8 cellular contexts compared by ENCODE assay signal in genomic region chr22:24555160-24555495, GRCh38. TPM values are rescaled to one million over a fixed set of nuclear protein-coding genes. Genes with fewer than 3 reads are reported as not detected.
DNase-seq lines count a peak whose midpoint lies in the region; ATAC-seq and TF ChIP-seq lines count a peak whose summit lies in the region.

No MANE protein-coding gene starts in this region.

- H3F3A ChIP-seq in MM.1S (ENCODE audit: insufficient read depth, low read length), result 0 out of 2 replicates have a peak, but pooled peaks cover 3% of the 10 kb centered on the region
- peaks cover 10% of the 10 kb centered on the region for H3F3A ChIP-seq in neural progenitor cell (ENCODE audit: low read depth)

- peaks cover 36% of the 10 kb centered on the region for H3K4me1 Mint-ChIP-seq in neural progenitor cell

- in situ Hi-C loops in HAP-1 (cut with MboI; ENCODE audit: low sequenced_read_pairs), result no loop called here

- H3K27me3 Mint-ChIP-seq in neural progenitor cell (ENCODE audit: insufficient read depth, low read depth), result peaks cover 2% of the 10 kb centered on the region

- H3K79me2 ChIP-seq in MM.1S (ENCODE audit: low read length) (peaks cover 96% of the 10 kb centered on the region), neural progenitor cell (ENCODE audit: low read depth) (peaks cover 92% of the 10 kb centered on the region)

- peak overlapping the region; percentile 94 for H3K4me2 ChIP-seq in MM.1S (ENCODE audit: low read depth, low read length)
- H3K4me2 ChIP-seq in neural progenitor cell, result peak overlapping the region; percentile 99

- peak overlapping the region; percentile 92 for H3K27ac ChIP-seq in MM.1S (ENCODE audit: low read length)
- peak overlapping the region; percentile 95 for H3K27ac ChIP-seq in foreskin keratinocyte
- peak overlapping the region; percentile 69 for H3K27ac ChIP-seq in neural progenitor cell

- peak overlapping the region; percentile 98 for H3K4me3 Mint-ChIP-seq in neural progenitor cell

- peaks cover 8% of the 10 kb centered on the region for H3K36me3 Mint-ChIP-seq in neural progenitor cell

- no peaks in the 10 kb centered on the region for H3K9me3 ChIP-seq in ES-I3 (ENCODE audit: control insufficient read depth, insufficient read depth, low read length)
- H3K9me3 ChIP-seq in HAP-1, result no peaks in the 10 kb centered on the region
- no peaks in the 10 kb centered on the region for H3K9me3 ChIP-seq in MM.1S (replicated peaks; ENCODE audit: insufficient read depth, low read length)
- no peaks in the 10 kb centered on the region for H3K9me3 ChIP-seq in neural progenitor cell (ENCODE audit: low read depth)

- no peaks in the 10 kb centered on the region for H3K27me3 ChIP-seq in HAP-1 (ENCODE audit: low read depth)
- no peaks in the 10 kb centered on the region for H3K27me3 ChIP-seq in MM.1S (replicated peaks; ENCODE audit: insufficient read depth, low read length)
- no peaks in the 10 kb centered on the region for H3K27me3 ChIP-seq in foreskin keratinocyte
- no peaks in the 10 kb centered on the region for H3K27me3 ChIP-seq in neural progenitor cell

- peaks cover 27% of the 10 kb centered on the region for H3K36me3 ChIP-seq in ES-I3 (ENCODE audit: insufficient read depth, low read length)
- H3K36me3 ChIP-seq in HAP-1 (replicated peaks), result peaks cover 26% of the 10 kb centered on the region
- H3K36me3 ChIP-seq in MM.1S (replicated peaks; ENCODE audit: insufficient read depth, low read length), result no peaks in the 10 kb centered on the region; the same call in 1 of the 2 replicates
- H3K36me3 ChIP-seq in neural progenitor cell, result peaks cover 4% of the 10 kb centered on the region

- H3K27ac Mint-ChIP-seq in neural progenitor cell, result peak overlapping the region; percentile 98

- peaks cover 8% of the 10 kb centered on the region; the same call in 1 of the 2 replicates for H3K4me1 ChIP-seq in ES-I3 (ENCODE audit: insufficient read depth, low read length)
- H3K4me1 ChIP-seq in HAP-1, result peaks cover 2% of the 10 kb centered on the region; the same call in 1 of the 2 replicates
- peaks cover 21% of the 10 kb centered on the region for H3K4me1 ChIP-seq in MM.1S (ENCODE audit: low read length)
- peaks cover 4% of the 10 kb centered on the region for H3K4me1 ChIP-seq in foreskin keratinocyte
- H3K4me1 ChIP-seq in neural progenitor cell, result peaks cover 18% of the 10 kb centered on the region

- peak overlapping the region; percentile 82 for H3K4me3 ChIP-seq in HAP-1
- H3K4me3 ChIP-seq in MM.1S (ENCODE audit: low read length), result peak overlapping the region; percentile 96
- peak overlapping the region; percentile 78 for H3K4me3 ChIP-seq in neural progenitor cell

- H3K9ac ChIP-seq in ES-I3 (ENCODE audit: low read depth, low read length) (peak overlapping the region; percentile 96), MM.1S (ENCODE audit: low read length) (peak overlapping the region; percentile 99), neural progenitor cell (peak overlapping the region; percentile 95)

- H2AFZ ChIP-seq in MM.1S (ENCODE audit: low read length) (peak overlapping the region; percentile 85), neural progenitor cell (replicated peaks) (peak overlapping the region; percentile 91)

- no peak for TF ChIP-seq CTCF in MM.1S (IDR thresholded peaks at IDR 0.05; ENCODE audit: low read length)
- TF ChIP-seq CTCF in foreskin keratinocyte (conservative IDR thresholded peaks at IDR 0.05), result no peak
- TF ChIP-seq CTCF in neural progenitor cell (IDR thresholded peaks at IDR 0.05), result no peak

- H3K9me3 Mint-ChIP-seq in neural progenitor cell, result peaks cover 2% of the 10 kb centered on the region

- peak; percentile 94 to 100 for DNase-seq in HAP-1 (ENCODE audit: low spot score in 2 of 2)
- peak; percentile 99 for DNase-seq in MM.1S
- peak; percentile 94 for DNase-seq in SIG-M5 treated with dmso at 0.1 percent for 504 hours (lab: John Stamatoyannopoulos, UW; ENCODE audit: unreplicated experiment)
- DNase-seq in activated naive CD4-positive, alpha-beta T cell (lab: John Stamatoyannopoulos, UW), result peak; percentile 98 to 99 (median 99)
- peak; percentile 92 to 96 for DNase-seq in foreskin keratinocyte
- peak; percentile 99 for DNase-seq in neural progenitor cell (ENCODE audit: low spot score)
- DNase-seq in stromal cell of bone marrow (ENCODE audit: low read depth), result peak; percentile 97

- no peaks in the 10 kb centered on the region for H3K9me2 ChIP-seq in MM.1S (replicated peaks; ENCODE audit: insufficient read depth, low read length)

- H4K20me1 ChIP-seq in MM.1S (ENCODE audit: insufficient read depth, low read length), result 0 out of 2 replicates have a peak, but pooled peaks cover 11% of the 10 kb centered on the region
- H4K20me1 ChIP-seq in neural progenitor cell (ENCODE audit: low read depth), result peaks cover 65% of the 10 kb centered on the region

- peak; percentile 88 for ATAC-seq in foreskin keratinocyte

RNA-seq across cellular contexts. Expression of gene GUCD1, which starts 0.2 kb away (rescaled TPM):
- total RNA-seq in foreskin keratinocyte (73.6 and 74.9 TPM in 2 replicates), neural progenitor cell (ENCODE audit: low replicate concordance) (31.0 and 62.3 TPM in 2 replicates)
- polyA plus RNA-seq in foreskin keratinocyte, result 56.1 and 58.1 TPM in 2 replicates

RNA-seq across cellular contexts. Expression of gene SNRPD3, which starts 0.7 kb away (rescaled TPM):
- 176 and 223 TPM in 2 replicates for total RNA-seq in foreskin keratinocyte
- polyA plus RNA-seq in foreskin keratinocyte, result 239 and 282 TPM in 2 replicates
- 195 and 302 TPM in 2 replicates for total RNA-seq in neural progenitor cell (ENCODE audit: low replicate concordance)

RNA-seq across cellular contexts. Expression of gene LRRC75B, which starts 37.7 kb away (rescaled TPM):
- 6.5 and 8.5 TPM in 2 replicates for total RNA-seq in foreskin keratinocyte
- 8.4 and 11.4 TPM in 2 replicates for polyA plus RNA-seq in foreskin keratinocyte
- total RNA-seq in neural progenitor cell (ENCODE audit: low replicate concordance), result 8.2 and 19.0 TPM in 2 replicates

RNA-seq across cellular contexts. Expression of gene GGT1, which starts 47.9 kb away (rescaled TPM):
- total RNA-seq in foreskin keratinocyte, result 4.1 and 10.1 TPM in 2 replicates
- polyA plus RNA-seq in foreskin keratinocyte, result 4.5 and 15.2 TPM in 2 replicates
- 4.9 and 7.7 TPM in 2 replicates for total RNA-seq in neural progenitor cell (ENCODE audit: low replicate concordance)

RNA-seq across cellular contexts. Expression of gene UPB1, which starts 60.0 kb away (rescaled TPM):
- not detected in 2 replicates for total RNA-seq in foreskin keratinocyte
- not detected in 2 replicates for polyA plus RNA-seq in foreskin keratinocyte
- total RNA-seq in neural progenitor cell (ENCODE audit: low replicate concordance), result 0.12 and 0.17 TPM in 2 replicates

Comparison
In these comparisons a context has a peak if more than half of its experiments do, and no peak if none do; other contexts are left out.
1. Peak in every context shown above with its lines: DNase-seq, ATAC-seq, H3K4me3 ChIP-seq and H3K27ac ChIP-seq.